Comparison of ENCODE assay signal across 10 cellular contexts in the genomic region with DNA sequence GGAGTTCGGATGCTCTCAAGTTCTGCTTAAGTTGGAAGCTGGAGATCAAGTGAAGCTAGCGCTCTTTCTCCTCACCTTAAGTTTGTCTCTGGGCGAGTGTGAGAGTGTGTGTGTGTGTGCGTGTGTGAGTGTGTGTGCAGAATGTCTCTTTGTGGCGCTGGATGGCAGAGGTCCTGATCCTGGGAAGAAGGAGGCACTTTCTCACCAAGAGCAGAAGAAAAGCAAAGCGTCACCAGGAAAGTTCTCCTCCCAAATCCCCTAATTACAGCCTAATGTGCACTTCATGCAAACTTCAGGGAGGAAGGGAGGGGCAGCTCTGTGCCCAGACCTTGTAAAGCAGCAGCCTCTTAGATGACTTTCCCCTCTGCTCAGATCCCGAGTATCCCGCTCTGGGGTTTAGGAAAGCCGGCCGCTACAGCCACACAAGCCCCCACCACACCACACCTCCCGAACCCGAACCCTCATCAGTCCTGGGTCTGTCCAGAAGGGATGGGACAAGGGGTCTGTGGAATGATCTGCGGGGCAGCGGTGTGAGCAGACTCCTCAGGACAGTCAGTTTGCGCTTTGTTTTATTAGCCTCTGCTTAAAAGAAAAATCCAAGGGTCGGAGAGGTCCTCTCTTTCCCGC. TPM values are rescaled to one million over a fixed set of nuclear protein-coding genes. Genes with fewer than 3 reads are reported as not detected.
DNase-seq lines count a peak whose midpoint lies in the region; ATAC-seq and TF ChIP-seq lines count a peak whose summit lies in the region.
"Had no signal": no experiment of that assay in that cellular context is flagged by ENCODE, and none has a peak within 500 bp of the region (broad histone marks: within the 10 kb centered on the region; RNA-seq: fewer than 3 reads in every experiment).

A gene (minus strand): TSS at position 51 of the 627 bp plus-strand sequence. CDS start 47,332 bp downstream, outside the sequence.

- DNase-seq in NCI-H510A treated with DMSO at 0.1 percent for 48 hours (lab: John Stamatoyannopoulos, UW) (peak; percentile 32), NCI-H510A (lab: John Stamatoyannopoulos, UW) (no peak), ascending aorta (ENCODE audit: low spot score in 2 of 2) (no peak), iPS-NIHi7 (ENCODE audit: extremely low spot score) (peak; percentile 41)
- no peak for DNase-seq in stimulated activated naive CD8-positive, alpha-beta T cell treated with anti-CD3 and anti-CD28 coated beads, Interleukin-15, amount 100 ng/mL, for 72 hours
- no peak for DNase-seq in activated CD8-positive, alpha-beta memory T cell treated with anti-CD3 and anti-CD28 coated beads, Interleukin-2, amount 50 U/mL, for 48 hours
- no peak for DNase-seq in effector CD4-positive, alpha-beta T cell
- DNase-seq: activated CD8-positive, alpha-beta memory T cell treated with anti-CD3 and anti-CD28 coated beads, Interleukin-2, amount 50 U/mL, for 4 hours; CD4-positive, CD25-positive, alpha-beta regulatory T cell had no signal

- H3K4me1 ChIP-seq in ascending aorta = peaks cover 0 to 7% of the 10 kb centered on the region in 2 donors

- peak within 1 kb of the TSS; percentile 80 to 84 for H3K27ac ChIP-seq in ascending aorta

- intact Hi-C loops in ascending aorta (cut with DNase I) = loop anchor here (5.0 to 10.0 kb wide), 5 partner anchors 106 to 1376 kb away; a partner anchor contains a TSS

- H3K36me3 ChIP-seq in ascending aorta = no peaks in the 10 kb centered on the region

- peaks cover 12% of the 10 kb centered on the region for H3K4me1 Mint-ChIP-seq in stimulated activated naive CD8-positive, alpha-beta T cell treated with anti-CD3 and anti-CD28 coated beads, Interleukin-15, amount 100 ng/mL, for 72 hours

- peak; percentile 33 for ATAC-seq in stimulated activated naive CD8-positive, alpha-beta T cell treated with anti-CD3 and anti-CD28 coated beads, Interleukin-15, amount 100 ng/mL, for 72 hours
- no peak for ATAC-seq in GM21447 (IDR thresholded peaks at IDR 0.05; ENCODE audit: unreplicated experiment)

- no peaks in the 10 kb centered on the region for H3K27me3 ChIP-seq in ascending aorta

- no peaks in the 10 kb centered on the region for H3K9me3 ChIP-seq in ascending aorta

- H3K4me3 ChIP-seq in ascending aorta = peak within 1 kb of the TSS; percentile 73 to 75

- no peaks in the 10 kb centered on the region for H3K9me3 Mint-ChIP-seq in stimulated activated naive CD8-positive, alpha-beta T cell treated with anti-CD3 and anti-CD28 coated beads, Interleukin-15, amount 100 ng/mL, for 72 hours

- H3K27me3 Mint-ChIP-seq in stimulated activated naive CD8-positive, alpha-beta T cell treated with anti-CD3 and anti-CD28 coated beads, Interleukin-15, amount 100 ng/mL, for 72 hours = peaks cover 46% of the 10 kb centered on the region

- TF ChIP-seq CTCF in ascending aorta (IDR thresholded peaks at IDR 0.05) = no peak

- H3K27ac Mint-ChIP-seq in stimulated activated naive CD8-positive, alpha-beta T cell treated with anti-CD3 and anti-CD28 coated beads, Interleukin-15, amount 100 ng/mL, for 72 hours = no peak within 1 kb of the TSS
- H3K27ac Mint-ChIP-seq: CD4-positive, CD25-positive, alpha-beta regulatory T cell had no signal

- peak within 1 kb of the TSS; percentile 83 for H3K4me3 Mint-ChIP-seq in stimulated activated naive CD8-positive, alpha-beta T cell treated with anti-CD3 and anti-CD28 coated beads, Interleukin-15, amount 100 ng/mL, for 72 hours

RNA-seq across cellular contexts. Expression of the gene that starts here (rescaled TPM):
- total RNA-seq in ascending aorta = 2.0 TPM
- total RNA-seq: CD4-positive, CD25-positive, alpha-beta regulatory T cell had no signal

Comparison
In these comparisons a context has a peak if more than half of its experiments do, and no peak if none do; other contexts are left out.
1. DNase-seq: peak in NCI-H510A treated with DMSO at 0.1 percent for 48 hours (single experiment) and iPS-NIHi7 (single experiment); none in NCI-H510A (single experiment), ascending aorta (0 of 2), stimulated activated naive CD8-positive, alpha-beta T cell treated with anti-CD3 and anti-CD28 coated beads, Interleukin-15, amount 100 ng/mL, for 72 hours (0 of 2), activated CD8-positive, alpha-beta memory T cell treated with anti-CD3 and anti-CD28 coated beads, Interleukin-2, amount 50 U/mL, for 48 hours (single experiment) and effector CD4-positive, alpha-beta T cell (single experiment).